In genomic region chr22:23796461-23796860, GRCh38 we compare ENCODE assay signal across 32 cellular contexts. TPM values are rescaled to one million over a fixed set of nuclear protein-coding genes. Genes with fewer than 3 reads are reported as not detected.
DNase-seq lines count a peak whose midpoint lies in the region; ATAC-seq, FAIRE-seq and TF ChIP-seq lines count a peak whose summit lies in the region.
"Had no signal": no experiment of that assay in that cellular context is flagged by ENCODE, and none has a peak within 500 bp of the region (broad histone marks: within the 10 kb centered on the region; RNA-seq: fewer than 3 reads in every experiment).

No MANE protein-coding gene starts in this region.

- ATAC-seq in activated B cell treated with CpG ODN at 0.5 μM for 24 hours (ENCODE audit: low read depth) = no peak
- no peak for ATAC-seq in stimulated activated effector memory CD8-positive, alpha-beta T cell treated with anti-CD3 and anti-CD28 coated beads, Interleukin-12 subunit alpha, Interleukin-12 subunit beta, amount 100 ng/mL, for 72 hours
- ATAC-seq in GM18868 (IDR thresholded peaks at IDR 0.05; ENCODE audit: unreplicated experiment) = no peak
- ATAC-seq in GM19397 (IDR thresholded peaks at IDR 0.05; ENCODE audit: unreplicated experiment) = no peak
- ATAC-seq in T-cell (replicated peaks in 1 of 4) = no peak
- ATAC-seq: K562 had no signal

- H3K9me3 ChIP-seq in HEK293 (ENCODE audit: control insufficient read depth, insufficient read depth, low read depth, low read length) (no peaks in the 10 kb centered on the region), kidney (ENCODE audit: control insufficient read depth in 1 of 2, low read length in 2 of 2) (no peaks in the 10 kb centered on the region)
- H3K9me3 ChIP-seq: MG63, neutrophil, prostate gland, stomach, thyroid gland, vagina had no signal

- intact Hi-C loops in activated B cell treated with CpG ODN at 0.5 μM for 24 hours (cut with micrococcal nuclease) (no loop called here), kidney (cut with DNase I) (no loop called here)

- H3K27ac ChIP-seq in HEK293 (ENCODE audit: extremely low read depth, low read depth, low read length) (no peak overlapping the region), kidney (ENCODE audit: low read depth in 2 of 2, low read length in 2 of 2) (no peak overlapping the region)
- H3K27ac ChIP-seq: neutrophil, prostate gland, SK-N-MC, stomach, thyroid gland, vagina, VCaP had no signal

- H3K4me3 ChIP-seq in HEK293 (ENCODE audit: low read depth, low read length) (no peak overlapping the region), kidney (ENCODE audit: low read length in 2 of 2) (no peak overlapping the region)
- H3K4me3 ChIP-seq: K562, MG63, prostate gland, SK-N-MC, stomach, thyroid gland, vagina had no signal

- DNase-seq in activated B cell treated with CpG ODN at 0.5 μM for 24 hours (no peak), kidney (peak; percentile 6), T-cell (no peak)
- DNase-seq in stimulated activated effector memory CD8-positive, alpha-beta T cell treated with anti-CD3 and anti-CD28 coated beads, Interleukin-12 subunit alpha, Interleukin-12 subunit beta, amount 100 ng/mL, for 72 hours (ENCODE audit: low spot score in 2 of 2) = no peak
- DNase-seq in stimulated activated CD4-positive, alpha-beta T cell treated with anti-CD3 and anti-CD28 coated beads, Interleukin-4, amount 100 ng/mL, for 24 hours = no peak
- DNase-seq: activated CD4-positive, alpha-beta T cell treated with anti-CD3 and anti-CD28 coated beads for 48 hours; activated gamma-delta T cell; activated T-cell treated with anti-CD3 and anti-CD28 coated beads, Interleukin-2, amount 50 U/mL, for 1 hour; EL; MG63; NCI-H1105 treated with DMSO at 0.1 percent for 48 hours; NCI-H2029 treated with DMSO at 0.1 percent for 48 hours; NCI-H526; stomach; thyroid gland had no signal

- peaks cover 75% of the 10 kb centered on the region for H3K36me3 Mint-ChIP-seq in activated B cell treated with CpG ODN at 0.5 μM for 24 hours (ENCODE audit: low read depth)
- peaks cover 96% of the 10 kb centered on the region for H3K36me3 Mint-ChIP-seq in stimulated activated effector memory CD8-positive, alpha-beta T cell treated with anti-CD3 and anti-CD28 coated beads, Interleukin-12 subunit alpha, Interleukin-12 subunit beta, amount 100 ng/mL, for 72 hours
- peaks cover 46% of the 10 kb centered on the region for H3K36me3 Mint-ChIP-seq in T-cell

- H3K27me3 Mint-ChIP-seq in activated B cell treated with CpG ODN at 0.5 μM for 24 hours (no peaks in the 10 kb centered on the region), T-cell (no peaks in the 10 kb centered on the region)

- H3K4me1 Mint-ChIP-seq in activated B cell treated with CpG ODN at 0.5 μM for 24 hours (peaks cover 44% of the 10 kb centered on the region), T-cell (peaks cover 14 to 21% (median 16%) of the 10 kb centered on the region in 3 donors)
- H3K4me1 Mint-ChIP-seq in stimulated activated effector memory CD8-positive, alpha-beta T cell treated with anti-CD3 and anti-CD28 coated beads, Interleukin-12 subunit alpha, Interleukin-12 subunit beta, amount 100 ng/mL, for 72 hours = peaks cover 12% of the 10 kb centered on the region

- CTCF ChIA-PET in HEK293 (lab: Yijun Ruan, JAX) (no interaction called here), activated B cell treated with CpG ODN at 0.5 μM for 24 hours (lab: Charles Lee) (no interaction called here), T-cell (lab: Charles Lee) (no interaction called here)

- H3K4me1 ChIP-seq in HEK293 (ENCODE audit: control insufficient read depth, insufficient read depth, low read length) (no peaks in the 10 kb centered on the region), kidney (ENCODE audit: control insufficient read depth in 1 of 2, insufficient read depth in 1 of 2, low read depth in 1 of 2, low read length in 2 of 2) (peaks cover 0 to under 1% of the 10 kb centered on the region in 2 donors)

- H3K9ac ChIP-seq in kidney (ENCODE audit: low read length in 2 of 2) = no peak overlapping the region

- H3K27ac Mint-ChIP-seq in activated B cell treated with CpG ODN at 0.5 μM for 24 hours (peak overlapping the region; percentile 61), T-cell (no peak overlapping the region)
- H3K27ac Mint-ChIP-seq in stimulated activated effector memory CD8-positive, alpha-beta T cell treated with anti-CD3 and anti-CD28 coated beads, Interleukin-12 subunit alpha, Interleukin-12 subunit beta, amount 100 ng/mL, for 72 hours = peak overlapping the region; percentile 37

- FAIRE-seq in kidney (lab: Jason Lieb, UNC) = no peak
- FAIRE-seq: D721Med, GM12892, H54, K562 had no signal

- peaks cover 65 to 87% of the 10 kb centered on the region in 2 experiments for H3K36me3 ChIP-seq in HEK293 (ENCODE audit: control insufficient read depth in 2 of 2, insufficient read depth in 1 of 2, low read length in 2 of 2)
- peaks cover 24 to 33% of the 10 kb centered on the region in 2 donors for H3K36me3 ChIP-seq in kidney (ENCODE audit: control insufficient read depth in 1 of 2, insufficient read depth in 2 of 2, low read length in 2 of 2)

- TF ChIP-seq CTCF in HEK293 (tag by site-specific recombination; IDR thresholded peaks at IDR 0.05) (no peak), activated B cell treated with CpG ODN at 0.5 μM for 24 hours (IDR thresholded peaks at IDR 0.05) (no peak), kidney (IDR thresholded peaks at IDR 0.05; ENCODE audit: borderline replicate concordance, extremely low read depth, insufficient read depth) (no peak)

- H3K4me3 Mint-ChIP-seq in activated B cell treated with CpG ODN at 0.5 μM for 24 hours (no peak overlapping the region), T-cell (no peak overlapping the region)
- no peak overlapping the region for H3K4me3 Mint-ChIP-seq in stimulated activated effector memory CD8-positive, alpha-beta T cell treated with anti-CD3 and anti-CD28 coated beads, Interleukin-12 subunit alpha, Interleukin-12 subunit beta, amount 100 ng/mL, for 72 hours

- POLR2A ChIA-PET in HEK293 (lab: Yijun Ruan, JAX) (interaction anchor here (0.6 kb wide), 1 partner anchor 30 kb away, joined by 5 read pairs; no protein-coding TSS in a partner anchor), activated B cell treated with CpG ODN at 0.5 μM for 24 hours (lab: Charles Lee) (interaction anchor here (1.7 kb wide), 1 partner anchor 47 kb away, joined by 3 read pairs; no protein-coding TSS in a partner anchor), T-cell (lab: Charles Lee) (no interaction called here)

- no peaks in the 10 kb centered on the region for H3K9me3 Mint-ChIP-seq in activated B cell treated with CpG ODN at 0.5 μM for 24 hours
- no peaks in the 10 kb centered on the region for H3K9me3 Mint-ChIP-seq in stimulated activated effector memory CD8-positive, alpha-beta T cell treated with anti-CD3 and anti-CD28 coated beads, Interleukin-12 subunit alpha, Interleukin-12 subunit beta, amount 100 ng/mL, for 72 hours
- no peaks in the 10 kb centered on the region for H3K9me3 Mint-ChIP-seq in T-cell

TF ChIP-seq in HEK293, 187 proteins besides CTCF, POLR2A, EP300 and RAD21:
- TF ChIP-seq ZNF548 (tag by site-specific recombination; IDR thresholded peaks at IDR 0.05) (no peak), PRDM4 (tag by site-specific recombination; IDR thresholded peaks at IDR 0.05) (peak; percentile 48; the same call in 1 of the 2 replicates)

RNA-seq across cellular contexts. Expression of gene SMARCB1, which starts 9.7 kb away (rescaled TPM):
- total RNA-seq in activated B cell treated with CpG ODN at 0.5 μM for 24 hours (156 and 161 TPM in 2 replicates), kidney (79.0 TPM), T-cell (10 to 100 TPM; 50.2 to 57.7 (median 54.3) TPM)
- 68.7 TPM for polyA plus RNA-seq in kidney (ENCODE audit: insufficient read depth, low read depth, low replicate concordance)

RNA-seq across cellular contexts. Expression of gene MMP11, which starts 23.8 kb away (rescaled TPM):
- total RNA-seq in activated B cell treated with CpG ODN at 0.5 μM for 24 hours (3.6 TPM in 2 replicates), kidney (4.4 TPM), T-cell (1 to 10 TPM; 1.6 to 5.3 (median 2.5) TPM)
- 2.7 TPM for polyA plus RNA-seq in kidney (ENCODE audit: insufficient read depth, low read depth, low replicate concordance)
- total RNA-seq: HT1080 had no signal

RNA-seq across cellular contexts. Expression of gene CHCHD10, which starts 28.7 kb away (rescaled TPM):
- total RNA-seq in activated B cell treated with CpG ODN at 0.5 μM for 24 hours (63.4 and 68.8 TPM in 2 replicates), kidney (190 TPM), T-cell (10 to 100 TPM; 26.1 to 66.3 (median 63.2) TPM)
- 1,445 TPM for polyA plus RNA-seq in kidney (ENCODE audit: insufficient read depth, low read depth, low replicate concordance)
- total RNA-seq: HT1080 had no signal

RNA-seq across cellular contexts. Expression of gene C22orf15, which starts 33.7 kb away (rescaled TPM):
- total RNA-seq in activated B cell treated with CpG ODN at 0.5 μM for 24 hours (0.31 and 0.37 TPM in 2 replicates), kidney (not detected), T-cell (1 to 10 TPM in 4 of 5 donors, under 1 TPM in 1; 0.58 to 2.2 (median 1.9) TPM)
- polyA plus RNA-seq in kidney (ENCODE audit: insufficient read depth, low read depth, low replicate concordance) = not detected
- total RNA-seq: K562, prostate gland, skeletal muscle tissue, stomach, thyroid gland, vagina had no signal

RNA-seq across cellular contexts. Expression of gene VPREB3, which starts 42.2 kb away (rescaled TPM):
- total RNA-seq in activated B cell treated with CpG ODN at 0.5 μM for 24 hours (15.0 and 15.9 TPM in 2 replicates), kidney (1.0 TPM), T-cell (1 to 10 TPM in 4 of 5 donors, not detected in 1; 1.5 to 2.6 (median 1.7) TPM)
- polyA plus RNA-seq in kidney (ENCODE audit: insufficient read depth, low read depth, low replicate concordance) = 1.3 TPM
- total RNA-seq: activated CD8-positive, alpha-beta memory T cell treated with anti-CD3 and anti-CD28 coated beads for 36 hours; dermis microvascular lymphatic vessel endothelial cell; HT1080; lung microvascular endothelial cell; prostate gland; skeletal muscle tissue; stomach; thyroid gland; vagina had no signal

Comparison
In these comparisons a context has a peak if more than half of its experiments do, and no peak if none do; other contexts are left out.
1. H3K27ac Mint-ChIP-seq: peak in activated B cell treated with CpG ODN at 0.5 μM for 24 hours (single experiment) and stimulated activated effector memory CD8-positive, alpha-beta T cell treated with anti-CD3 and anti-CD28 coated beads, Interleukin-12 subunit alpha, Interleukin-12 subunit beta, amount 100 ng/mL, for 72 hours (single experiment); none in T-cell (0 of 2).
2. POLR2A ChIA-PET loops: an anchor here in HEK293 (0.6 kb wide) and activated B cell treated with CpG ODN at 0.5 μM for 24 hours (1.7 kb wide); none called in T-cell.